ENCODE assay signal across 30 cellular contexts in the genomic region with DNA sequence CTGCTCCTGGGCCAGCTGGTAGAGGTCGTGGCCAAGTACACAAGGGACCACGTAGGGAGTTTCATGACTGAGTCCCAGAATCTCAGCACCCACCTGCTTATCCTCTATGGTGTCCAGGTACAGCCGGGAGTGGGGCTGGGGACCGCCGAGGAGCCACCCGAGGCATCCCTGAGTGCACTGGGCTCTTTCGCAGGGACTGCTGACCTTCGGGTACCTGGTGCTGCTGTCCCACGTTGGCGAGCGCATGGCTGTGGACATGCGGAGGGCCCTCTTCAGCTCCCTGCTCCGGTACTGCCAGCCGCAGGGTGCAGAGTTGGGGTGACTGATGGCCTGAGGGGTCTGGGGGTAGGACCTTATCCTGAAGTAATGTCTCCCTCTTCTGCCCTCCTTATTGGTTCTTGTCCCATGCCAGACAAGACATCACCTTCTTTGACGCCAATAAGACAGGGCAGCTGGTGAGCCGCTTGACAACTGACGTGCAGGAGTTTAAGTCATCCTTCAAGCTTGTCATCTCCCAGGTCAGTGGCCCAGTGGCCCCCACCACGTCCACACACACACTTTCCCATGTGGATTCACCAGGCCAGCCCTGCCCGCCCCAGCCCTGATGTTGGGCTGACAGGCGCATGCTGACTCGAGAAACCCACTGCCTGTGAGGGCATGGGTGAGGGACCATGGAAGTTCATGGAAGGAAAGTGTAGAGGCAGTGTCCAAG. TPM values are rescaled to one million over a fixed set of nuclear protein-coding genes. Genes with fewer than 3 reads are reported as not detected.
"Had no signal": no experiment of that assay in that cellular context is flagged by ENCODE, and none has a peak within 500 bp of the region (broad histone marks: within the 10 kb centered on the region; RNA-seq: fewer than 3 reads in every experiment).

No MANE protein-coding gene starts in this region.

- H3K9me3 ChIP-seq: body of pancreas, colonic mucosa, esophagus muscularis mucosa, gastroesophageal sphincter had no signal

- H3K4me3 ChIP-seq: body of pancreas, colonic mucosa, dorsolateral prefrontal cortex, esophagus muscularis mucosa, gastroesophageal sphincter had no signal

- DNase-seq: activated B cell treated with CpG ODN at 0.5 μM for 24 hours; activated CD4-positive, alpha-beta T cell treated with anti-CD3 and anti-CD28 coated beads for 48 hours; activated CD4-positive, alpha-beta T cell treated with anti-CD3 and anti-CD28 coated beads, Interleukin-2, amount 50 U/mL, for 1 hour; activated CD4-positive, alpha-beta T cell treated with anti-CD3 and anti-CD28 coated beads, Interleukin-2, amount 50 U/mL, for 48 hours; activated CD8-positive, alpha-beta memory T cell treated with anti-CD3 and anti-CD28 coated beads for 24 hours; activated CD8-positive, alpha-beta T cell treated with anti-CD3 and anti-CD28 coated beads for 36 hours; activated effector memory CD4-positive, alpha-beta T cell treated with Interleukin-2 at 50 U/mL for 16 hours; activated gamma-delta T cell treated with Interleukin-2 at 50 U/mL for 16 hours; activated naive CD4-positive, alpha-beta T cell treated with anti-CD3 and anti-CD28 coated beads, Interleukin-2, amount 50 U/mL, for 16 hours; activated naive CD4-positive, alpha-beta T cell treated with Interleukin-2 at 50 U/mL for 16 hours; activated T-cell treated with anti-CD3 and anti-CD28 coated beads, Interleukin-2, amount 50 U/mL, for 4 hours; amniotic stem cell; aorta; body of pancreas; central memory CD4-positive, alpha-beta T cell; cerebellar nuclear complex; colonic mucosa; dorsolateral prefrontal cortex; effector memory CD4-positive, alpha-beta T cell; endodermal cell; foreskin keratinocyte; T-helper 1 cell; T-helper 17 cell; T1000; WERI-Rb-1 had no signal

- H3K27me3 ChIP-seq: body of pancreas, colonic mucosa, dorsolateral prefrontal cortex, esophagus muscularis mucosa, foreskin keratinocyte, gastroesophageal sphincter had no signal

- H3K27ac ChIP-seq: body of pancreas, colonic mucosa, dorsolateral prefrontal cortex, esophagus muscularis mucosa, foreskin keratinocyte, gastroesophageal sphincter, WERI-Rb-1 had no signal

- H3K36me3 ChIP-seq: colonic mucosa had no signal

- ATAC-seq: activated CD4-positive, CD25-positive, alpha-beta regulatory T cell treated with anti-CD3 and anti-CD28 coated beads, Interleukin-2, amount 50 U/mL, for 24 hours; activated CD8-positive, alpha-beta T cell treated with anti-CD3 and anti-CD28 coated beads for 36 hours; activated T-cell treated with anti-CD3 and anti-CD28 coated beads, Interleukin-2, amount 50 U/mL, for 4 hours; activated T-helper 17 cell treated with anti-CD3 and anti-CD28 coated beads, Interleukin-2, amount 50 U/mL, for 72 hours; body of pancreas; foreskin keratinocyte; gastroesophageal sphincter; T-helper 17 cell had no signal

- H3K4me1 ChIP-seq: body of pancreas, colonic mucosa had no signal

RNA-seq across cellular contexts. Expression of gene ATG9B, which starts 10.2 kb away (rescaled TPM):
- total RNA-seq: body of pancreas, glomerular endothelial cell had no signal
- polyA plus RNA-seq: aorta had no signal
